ENCODE assay signal across 8 cellular contexts in genomic region chr11:65418681-65419459, GRCh38. TPM values are rescaled to one million over a fixed set of nuclear protein-coding genes. Genes with fewer than 3 reads are reported as not detected.
DNase-seq lines count a peak whose midpoint lies in the region; ATAC-seq and TF ChIP-seq lines count a peak whose summit lies in the region.

No MANE protein-coding gene starts in this region.

- no peaks in the 10 kb centered on the region for H3K9me3 Mint-ChIP-seq in WTC11

- no peaks in the 10 kb centered on the region for H3K27me3 ChIP-seq in ACC112 (ENCODE audit: insufficient read depth, low read length)

- H3K27ac Mint-ChIP-seq in WTC11, result peak overlapping the region; percentile 100

- H3K4me3 ChIP-seq in ACC112 (ENCODE audit: low read depth, low read length), result peak overlapping the region; percentile 64

- peaks cover 42% of the 10 kb centered on the region for H3K4me1 ChIP-seq in ACC112 (ENCODE audit: control insufficient read depth, insufficient read depth, low read length, unreplicated experiment)

- peak overlapping the region; percentile 3 for H3K4me3 Mint-ChIP-seq in WTC11

- H3K27ac ChIP-seq in ACC112 (ENCODE audit: low read depth, low read length), result peak overlapping the region; percentile 99

- peaks cover 76% of the 10 kb centered on the region for H3K4me1 Mint-ChIP-seq in WTC11

- CTCF ChIA-PET in WTC11 (lab: Charles Lee), result interaction anchor here (0.6 to 12.8 kb wide), 11 partner anchors 50 to 175 kb away, joined by 3 to 224 read pairs (median 4); no protein-coding TSS in a partner anchor

- peaks cover 12% of the 10 kb centered on the region for H3K36me3 ChIP-seq in ACC112 (ENCODE audit: insufficient read depth, low read length)

- DNase-seq in NCI-H2196 (lab: John Stamatoyannopoulos, UW; ENCODE audit: unreplicated experiment) (peak; percentile 98), WTC11 (ENCODE audit: low spot score) (peak; percentile 90), islet precursor cell (peak; percentile 98)
- DNase-seq in central memory CD4-positive, alpha-beta T cell, result peak; percentile 64
- DNase-seq in stimulated activated CD4-positive, alpha-beta T cell treated with anti-CD3 and anti-CD28 coated beads, Interleukin-12 subunit alpha, Interleukin-12 subunit beta, amount 100 ng/mL, for 4 hours, result peak; percentile 82

- no peak overlapping the region for H2AFZ ChIP-seq in ACC112 (ENCODE audit: low read length, unreplicated experiment)

- TF ChIP-seq CTCF in WTC11 (IDR thresholded peaks at IDR 0.05), result no peak

- H3K79me2 ChIP-seq in ACC112 (ENCODE audit: control insufficient read depth, insufficient read depth, low read length, unreplicated experiment), result peaks cover 55% of the 10 kb centered on the region

- ATAC-seq in GM18868 (IDR thresholded peaks at IDR 0.05; ENCODE audit: unreplicated experiment) (peak; percentile 45), HG03108 (IDR thresholded peaks at IDR 0.05; ENCODE audit: unreplicated experiment) (peak; percentile 31), WTC11 (peak; percentile 66)

- POLR2A ChIA-PET in WTC11 (lab: Charles Lee), result interaction anchor here (0.6 to 10.9 kb wide), 9 partner anchors 17 to 685 kb away, joined by 4 to 175 read pairs (median 13); partner anchors contain the start of genes CDC42EP2 and MALAT1

- H3K36me3 Mint-ChIP-seq in WTC11, result no peaks in the 10 kb centered on the region

- 0 out of 2 replicates have a peak, but pooled peaks cover 2% of the 10 kb centered on the region for H3K27me3 Mint-ChIP-seq in WTC11 (ENCODE audit: low read depth)

TF ChIP-seq in WTC11, 78 proteins besides CTCF, POLR2A, EP300 and RAD21 (continues in another document):
- TF ChIP-seq SMAD3 (CRISPR knock-in tag; IDR thresholded peaks at IDR 0.05; ENCODE audit: borderline replicate concordance) (peak; percentile 62; the same call in 1 of the 2 replicates), ATF1 (CRISPR knock-in tag; IDR thresholded peaks at IDR 0.05) (no peak), NR1H2 (CRISPR knock-in tag; IDR thresholded peaks at IDR 0.05) (no peak), ZNF423 (CRISPR knock-in tag; IDR thresholded peaks at IDR 0.05) (peak; percentile 54; the same call in 1 of the 2 replicates), HMGA2 (CRISPR knock-in tag; IDR thresholded peaks at IDR 0.05) (no peak), E2F4 (CRISPR knock-in tag; IDR thresholded peaks at IDR 0.05; ENCODE audit: borderline replicate concordance, low read depth) (no peak), RORB (CRISPR knock-in tag; IDR thresholded peaks at IDR 0.05) (no peak), TEAD1 (CRISPR knock-in tag; IDR thresholded peaks at IDR 0.05) (peak; percentile 62; the same call in 1 of the 2 replicates), GABPB1 (CRISPR knock-in tag; IDR thresholded peaks at IDR 0.05) (peak; percentile 76), NFE2L1 (CRISPR knock-in tag; IDR thresholded peaks at IDR 0.05) (peak; percentile 99), FOXP1 (CRISPR knock-in tag; IDR thresholded peaks at IDR 0.05; ENCODE audit: borderline replicate concordance) (peak; percentile 92; the same call in 1 of the 2 replicates), FOXK1 (CRISPR knock-in tag; IDR thresholded peaks at IDR 0.05) (peak; percentile 66)
- TF ChIP-seq, protein P1, sequence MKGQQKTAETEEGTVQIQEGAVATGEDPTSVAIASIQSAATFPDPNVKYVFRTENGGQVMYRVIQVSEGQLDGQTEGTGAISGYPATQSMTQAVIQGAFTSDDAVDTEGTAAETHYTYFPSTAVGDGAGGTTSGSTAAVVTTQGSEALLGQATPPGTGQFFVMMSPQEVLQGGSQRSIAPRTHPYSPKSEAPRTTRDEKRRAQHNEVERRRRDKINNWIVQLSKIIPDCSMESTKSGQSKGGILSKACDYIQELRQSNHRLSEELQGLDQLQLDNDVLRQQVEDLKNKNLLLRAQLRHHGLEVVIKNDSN (CRISPR knock-in tag; IDR thresholded peaks at IDR 0.05), result peak; percentile 94
- TF ChIP-seq, protein P2, sequence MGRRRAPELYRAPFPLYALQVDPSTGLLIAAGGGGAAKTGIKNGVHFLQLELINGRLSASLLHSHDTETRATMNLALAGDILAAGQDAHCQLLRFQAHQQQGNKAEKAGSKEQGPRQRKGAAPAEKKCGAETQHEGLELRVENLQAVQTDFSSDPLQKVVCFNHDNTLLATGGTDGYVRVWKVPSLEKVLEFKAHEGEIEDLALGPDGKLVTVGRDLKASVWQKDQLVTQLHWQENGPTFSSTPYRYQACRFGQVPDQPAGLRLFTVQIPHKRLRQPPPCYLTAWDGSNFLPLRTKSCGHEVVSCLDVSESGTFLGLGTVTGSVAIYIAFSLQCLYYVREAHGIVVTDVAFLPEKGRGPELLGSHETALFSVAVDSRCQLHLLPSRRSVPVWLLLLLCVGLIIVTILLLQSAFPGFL (CRISPR knock-in tag; IDR thresholded peaks at IDR 0.05; ENCODE audit: borderline replicate concordance), result 0 out of 2 replicates have a peak, but pooled peaks have one; percentile 66
- TF ChIP-seq, protein P3, sequence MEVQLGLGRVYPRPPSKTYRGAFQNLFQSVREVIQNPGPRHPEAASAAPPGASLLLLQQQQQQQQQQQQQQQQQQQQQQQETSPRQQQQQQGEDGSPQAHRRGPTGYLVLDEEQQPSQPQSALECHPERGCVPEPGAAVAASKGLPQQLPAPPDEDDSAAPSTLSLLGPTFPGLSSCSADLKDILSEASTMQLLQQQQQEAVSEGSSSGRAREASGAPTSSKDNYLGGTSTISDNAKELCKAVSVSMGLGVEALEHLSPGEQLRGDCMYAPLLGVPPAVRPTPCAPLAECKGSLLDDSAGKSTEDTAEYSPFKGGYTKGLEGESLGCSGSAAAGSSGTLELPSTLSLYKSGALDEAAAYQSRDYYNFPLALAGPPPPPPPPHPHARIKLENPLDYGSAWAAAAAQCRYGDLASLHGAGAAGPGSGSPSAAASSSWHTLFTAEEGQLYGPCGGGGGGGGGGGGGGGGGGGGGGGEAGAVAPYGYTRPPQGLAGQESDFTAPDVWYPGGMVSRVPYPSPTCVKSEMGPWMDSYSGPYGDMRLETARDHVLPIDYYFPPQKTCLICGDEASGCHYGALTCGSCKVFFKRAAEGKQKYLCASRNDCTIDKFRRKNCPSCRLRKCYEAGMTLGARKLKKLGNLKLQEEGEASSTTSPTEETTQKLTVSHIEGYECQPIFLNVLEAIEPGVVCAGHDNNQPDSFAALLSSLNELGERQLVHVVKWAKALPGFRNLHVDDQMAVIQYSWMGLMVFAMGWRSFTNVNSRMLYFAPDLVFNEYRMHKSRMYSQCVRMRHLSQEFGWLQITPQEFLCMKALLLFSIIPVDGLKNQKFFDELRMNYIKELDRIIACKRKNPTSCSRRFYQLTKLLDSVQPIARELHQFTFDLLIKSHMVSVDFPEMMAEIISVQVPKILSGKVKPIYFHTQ (CRISPR knock-in tag; IDR thresholded peaks at IDR 0.05), result no peak
- TF ChIP-seq, protein P4, sequence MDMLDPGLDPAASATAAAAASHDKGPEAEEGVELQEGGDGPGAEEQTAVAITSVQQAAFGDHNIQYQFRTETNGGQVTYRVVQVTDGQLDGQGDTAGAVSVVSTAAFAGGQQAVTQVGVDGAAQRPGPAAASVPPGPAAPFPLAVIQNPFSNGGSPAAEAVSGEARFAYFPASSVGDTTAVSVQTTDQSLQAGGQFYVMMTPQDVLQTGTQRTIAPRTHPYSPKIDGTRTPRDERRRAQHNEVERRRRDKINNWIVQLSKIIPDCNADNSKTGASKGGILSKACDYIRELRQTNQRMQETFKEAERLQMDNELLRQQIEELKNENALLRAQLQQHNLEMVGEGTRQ (CRISPR knock-in tag; IDR thresholded peaks at IDR 0.05), result peak; percentile 91
- TF ChIP-seq, protein P5, sequence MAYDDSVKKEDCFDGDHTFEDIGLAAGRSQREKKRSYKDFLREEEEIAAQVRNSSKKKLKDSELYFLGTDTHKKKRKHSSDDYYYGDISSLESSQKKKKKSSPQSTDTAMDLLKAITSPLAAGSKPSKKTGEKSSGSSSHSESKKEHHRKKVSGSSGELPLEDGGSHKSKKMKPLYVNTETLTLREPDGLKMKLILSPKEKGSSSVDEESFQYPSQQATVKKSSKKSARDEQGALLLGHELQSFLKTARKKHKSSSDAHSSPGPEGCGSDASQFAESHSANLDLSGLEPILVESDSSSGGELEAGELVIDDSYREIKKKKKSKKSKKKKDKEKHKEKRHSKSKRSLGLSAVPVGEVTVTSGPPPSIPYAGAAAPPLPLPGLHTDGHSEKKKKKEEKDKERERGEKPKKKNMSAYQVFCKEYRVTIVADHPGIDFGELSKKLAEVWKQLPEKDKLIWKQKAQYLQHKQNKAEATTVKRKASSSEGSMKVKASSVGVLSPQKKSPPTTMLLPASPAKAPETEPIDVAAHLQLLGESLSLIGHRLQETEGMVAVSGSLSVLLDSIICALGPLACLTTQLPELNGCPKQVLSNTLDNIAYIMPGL (CRISPR knock-in tag; IDR thresholded peaks at IDR 0.05), result 0 out of 2 replicates have a peak, but pooled peaks have one; percentile 46
- TF ChIP-seq, protein P6, sequence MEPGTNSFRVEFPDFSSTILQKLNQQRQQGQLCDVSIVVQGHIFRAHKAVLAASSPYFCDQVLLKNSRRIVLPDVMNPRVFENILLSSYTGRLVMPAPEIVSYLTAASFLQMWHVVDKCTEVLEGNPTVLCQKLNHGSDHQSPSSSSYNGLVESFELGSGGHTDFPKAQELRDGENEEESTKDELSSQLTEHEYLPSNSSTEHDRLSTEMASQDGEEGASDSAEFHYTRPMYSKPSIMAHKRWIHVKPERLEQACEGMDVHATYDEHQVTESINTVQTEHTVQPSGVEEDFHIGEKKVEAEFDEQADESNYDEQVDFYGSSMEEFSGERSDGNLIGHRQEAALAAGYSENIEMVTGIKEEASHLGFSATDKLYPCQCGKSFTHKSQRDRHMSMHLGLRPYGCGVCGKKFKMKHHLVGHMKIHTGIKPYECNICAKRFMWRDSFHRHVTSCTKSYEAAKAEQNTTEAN (CRISPR knock-in tag; IDR thresholded peaks at IDR 0.05), result peak; percentile 87; the same call in 1 of the 2 replicates

RNA-seq across cellular contexts. Expression of gene NEAT1, which starts 3.7 kb away (rescaled TPM):
- 28.7 to 38.1 TPM (median 31.7 TPM) in 3 replicates for total RNA-seq in WTC11 (2021)

RNA-seq across cellular contexts. Expression of gene FRMD8, which starts 32.4 kb away (rescaled TPM):
- 21.5 to 23.7 TPM (median 22.9 TPM) in 3 replicates for total RNA-seq in WTC11 (2021)

RNA-seq across cellular contexts. Expression of gene SLC25A45, which starts 36.4 kb away (rescaled TPM):
- total RNA-seq in WTC11 (2021), result 1.5 to 2.5 TPM (median 1.7 TPM) in 3 replicates

Comparison
In these comparisons a context has a peak if more than half of its experiments do, and no peak if none do; other contexts are left out.
1. Peak in every context shown above with its lines: DNase-seq, ATAC-seq, H3K4me3 ChIP-seq and H3K27ac ChIP-seq.